ENCODE assay signal across 13 cellular contexts in the genomic region with DNA sequence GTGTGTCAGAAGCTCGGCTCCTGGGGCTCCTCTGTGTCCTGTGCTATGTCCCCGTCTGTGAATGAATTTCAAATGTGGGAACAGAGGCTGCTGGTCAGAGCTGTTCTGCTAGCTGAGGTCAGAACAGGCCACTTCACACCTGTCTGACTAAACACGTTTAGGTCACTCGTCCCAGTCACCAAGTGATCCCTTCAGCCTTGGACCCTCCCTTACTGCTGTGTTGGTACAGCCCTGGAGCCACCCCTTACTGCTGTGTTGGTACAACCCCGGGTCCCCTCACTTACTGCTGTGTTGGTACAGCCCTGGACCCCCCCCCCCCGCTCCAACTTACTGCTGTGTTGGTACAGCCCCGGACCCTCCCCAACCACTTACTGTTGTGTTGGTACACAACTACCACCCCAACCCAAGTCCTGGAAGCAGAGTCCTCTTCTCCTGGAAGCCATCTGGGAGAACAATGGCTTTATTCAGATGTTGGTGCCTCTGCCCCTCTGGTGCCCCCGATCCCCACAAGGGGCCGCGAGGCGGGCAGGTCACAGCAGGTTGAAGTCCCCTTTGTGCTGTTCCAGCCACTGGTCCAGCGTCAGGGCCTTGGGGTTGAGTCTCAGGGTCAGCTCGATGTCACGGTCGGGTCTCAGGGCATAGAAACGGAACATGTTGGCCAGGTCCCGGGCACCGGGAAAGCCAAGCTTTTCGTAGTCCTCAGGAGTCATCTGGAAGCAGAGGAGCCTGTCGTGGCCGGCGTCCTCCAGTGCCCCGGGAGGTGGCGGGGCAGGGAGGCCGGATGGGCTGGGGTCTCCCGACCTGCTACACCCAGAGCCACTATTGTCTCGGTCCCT. TPM values are rescaled to one million over a fixed set of nuclear protein-coding genes. Genes with fewer than 3 reads are reported as not detected.
DNase-seq lines count a peak whose midpoint lies in the region; ATAC-seq and TF ChIP-seq lines count a peak whose summit lies in the region.
"Had no signal": no experiment of that assay in that cellular context is flagged by ENCODE, and none has a peak within 500 bp of the region (broad histone marks: within the 10 kb centered on the region; RNA-seq: fewer than 3 reads in every experiment).

No MANE protein-coding gene starts in this region.

- H3K4me1 Mint-ChIP-seq in activated CD4-positive, alpha-beta T cell treated with anti-CD3 and anti-CD28 coated beads, Interleukin-2, amount 10 ng/mL, durations not matched to agents 7 days and 5 days = peaks cover 34% of the 10 kb centered on the region

- H3K27ac Mint-ChIP-seq in activated CD4-positive, alpha-beta T cell treated with anti-CD3 and anti-CD28 coated beads, Interleukin-2, amount 10 ng/mL, durations not matched to agents 7 days and 5 days = peak overlapping the region; percentile 31

- no peaks in the 10 kb centered on the region for H3K9me3 Mint-ChIP-seq in activated CD4-positive, alpha-beta T cell treated with anti-CD3 and anti-CD28 coated beads, Interleukin-2, amount 10 ng/mL, durations not matched to agents 7 days and 5 days

- no peaks in the 10 kb centered on the region for H3K27me3 Mint-ChIP-seq in activated CD4-positive, alpha-beta T cell treated with anti-CD3 and anti-CD28 coated beads, Interleukin-2, amount 10 ng/mL, durations not matched to agents 7 days and 5 days

- no peak overlapping the region for H3K4me2 ChIP-seq in OCI-LY7 (ENCODE audit: low read length)
- H3K4me2 ChIP-seq: hepatocyte had no signal

- H3K4me3 ChIP-seq in OCI-LY7 (ENCODE audit: low read depth, low read length, poor library complexity, severe bottlenecking) = no peak overlapping the region
- H3K4me3 ChIP-seq in psoas muscle = no peak overlapping the region
- H3K4me3 ChIP-seq: hepatocyte, upper lobe of left lung had no signal

- no peak overlapping the region for H3K4me3 Mint-ChIP-seq in activated CD4-positive, alpha-beta T cell treated with anti-CD3 and anti-CD28 coated beads, Interleukin-2, amount 10 ng/mL, durations not matched to agents 7 days and 5 days

- POLR2A ChIA-PET in activated CD4-positive, alpha-beta T cell treated with anti-CD3 and anti-CD28 coated beads, Interleukin-2, amount 10 ng/mL, durations not matched to agents 7 days and 5 days (lab: Charles Lee) = no interaction called here
- POLR2A ChIA-PET in OCI-LY7 (lab: Charles Lee) = interaction anchor here (0.7 kb wide), 1 partner anchor 304 kb away, joined by 4 read pairs; no protein-coding TSS in a partner anchor

- H3K36me3 ChIP-seq in OCI-LY7 (ENCODE audit: insufficient read depth, low read length) = peaks cover 87% of the 10 kb centered on the region
- peaks cover 0 to 67% of the 10 kb centered on the region in 2 donors for H3K36me3 ChIP-seq in psoas muscle (ENCODE audit: insufficient read depth in 1 of 2, low read depth in 1 of 2)

- no peaks in the 10 kb centered on the region for H3K79me2 ChIP-seq in OCI-LY7 (ENCODE audit: insufficient read depth, low read depth, low read length)
- H3K79me2 ChIP-seq: hepatocyte had no signal

- ATAC-seq in esophagus mucosa = peak; percentile 50
- peak in 3 of 4 donors; percentile 23 to 31 (median 23) for ATAC-seq in psoas muscle
- no peak for ATAC-seq in HG03571 (IDR thresholded peaks at IDR 0.05; ENCODE audit: unreplicated experiment)

- intact Hi-C loops in OCI-LY7 (cut with micrococcal nuclease; ENCODE audit: unreplicated experiment) = no loop called here
- intact Hi-C loops in psoas muscle (cut with DNase I) = loop anchor here in 1 of 2 donors (2.0 kb wide), 1 partner anchor 21 kb away; no protein-coding TSS in a partner anchor

- TF ChIP-seq CTCF in OCI-LY7 (conservative IDR thresholded peaks at IDR 0.05; ENCODE audit: low read length) (no peak), psoas muscle (IDR thresholded peaks at IDR 0.05) (no peak)

- H2AFZ ChIP-seq in OCI-LY7 (ENCODE audit: low read length) = no peak overlapping the region
- H2AFZ ChIP-seq: hepatocyte had no signal

- no peak for DNase-seq in activated CD4-positive, alpha-beta T cell treated with anti-CD3 and anti-CD28 coated beads, Interleukin-2, amount 10 ng/mL, durations not matched to agents 7 days and 5 days
- no peak for DNase-seq in activated CD4-positive, alpha-beta T cell treated with anti-CD3 and anti-CD28 coated beads for 1 hour
- DNase-seq in OCI-LY7 (ENCODE audit: low spot score) (peak; percentile 58), psoas muscle (no peak), erythroblast (lab: John Stamatoyannopoulos, UW) (no peak), HuH-7.5 (ENCODE audit: low spot score) (no peak)
- DNase-seq: amniotic stem cell, NCI-H1105 treated with DMSO at 0.1 percent for 48 hours, T-helper 1 cell had no signal

- no peaks in the 10 kb centered on the region for H4K20me1 ChIP-seq in OCI-LY7 (ENCODE audit: insufficient read depth, low read length)

- H3K36me3 Mint-ChIP-seq in activated CD4-positive, alpha-beta T cell treated with anti-CD3 and anti-CD28 coated beads, Interleukin-2, amount 10 ng/mL, durations not matched to agents 7 days and 5 days (ENCODE audit: low read depth) = peaks cover 30% of the 10 kb centered on the region

- BruUV-seq in OCI-LY7 (replicated peaks; lab: Mats Ljungman, UMichigan) = no TSS peak

- no peaks in the 10 kb centered on the region for H3K9me2 ChIP-seq in OCI-LY7 (ENCODE audit: insufficient read depth, low read length)

- TF ChIP-seq POLR2A in erythroblast (IDR thresholded peaks at IDR 0.05; ENCODE audit: low read length) = no peak

- 75 to 80% (median 75%) methylated on average over 27 of the region's 27 CpGs for WGBS in psoas muscle, 3 donors

- H3K9me3 ChIP-seq in OCI-LY7 (ENCODE audit: low read length) (no peaks in the 10 kb centered on the region), psoas muscle (no peaks in the 10 kb centered on the region)
- H3K9me3 ChIP-seq: upper lobe of left lung had no signal

- H3K27ac ChIP-seq in OCI-LY7 (ENCODE audit: low read depth, low read length, poor library complexity, severe bottlenecking) = no peak overlapping the region
- no peak overlapping the region for H3K27ac ChIP-seq in psoas muscle
- H3K27ac ChIP-seq: hepatocyte, upper lobe of left lung had no signal

- H3K4me1 ChIP-seq in OCI-LY7 (ENCODE audit: insufficient read depth, low read length, poor library complexity, severe bottlenecking) (no peaks in the 10 kb centered on the region), psoas muscle (no peaks in the 10 kb centered on the region)

- H3K27me3 ChIP-seq in psoas muscle (ENCODE audit: insufficient read depth in 3 of 3, low read length in 2 of 3) = no peaks in the 10 kb centered on the region
- H3K27me3 ChIP-seq: hepatocyte, upper lobe of left lung had no signal

- CTCF ChIA-PET in activated CD4-positive, alpha-beta T cell treated with anti-CD3 and anti-CD28 coated beads, Interleukin-2, amount 10 ng/mL, durations not matched to agents 7 days and 5 days (lab: Charles Lee) = interaction anchor here (0.9 kb wide), 1 partner anchor 273 kb away, joined by 3 read pairs; the partner anchor contains the start of genes ANKS3 and DNAAF8
- CTCF ChIA-PET in OCI-LY7 (lab: Charles Lee; ENCODE audit: unreplicated experiment) = no interaction called here

RNA-seq across cellular contexts. Expression of gene NMRAL1, which starts 13.0 kb away (rescaled TPM):
- 10 to 100 TPM; 34.0 to 35.9 TPM for total RNA-seq in activated CD4-positive, alpha-beta T cell treated with anti-CD3 and anti-CD28 coated beads, Interleukin-2, amount 10 ng/mL, durations not matched to agents 7 days and 5 days
- 92.8 and 113 TPM in 2 replicates for total RNA-seq in OCI-LY7 (2014; rRNA removed; shearing (Covaris generic))
- total RNA-seq in OCI-LY7 (2022) = 114 and 139 TPM in 2 replicates
- 35.2 TPM for total RNA-seq in esophagus mucosa
- 1 to 10 TPM; 2.5 to 5.5 (median 3.9) TPM for total RNA-seq in psoas muscle
- polyA plus RNA-seq in psoas muscle = 1 to 10 TPM; 4.0 to 5.1 (median 4.2) TPM

RNA-seq across cellular contexts. Expression of gene HMOX2, which starts 14.7 kb away (rescaled TPM):
- 100 to 1,000 TPM in 1 of 2 experiments, 10 to 100 TPM in 1; 86.3 to 107 TPM for total RNA-seq in activated CD4-positive, alpha-beta T cell treated with anti-CD3 and anti-CD28 coated beads, Interleukin-2, amount 10 ng/mL, durations not matched to agents 7 days and 5 days
- total RNA-seq in OCI-LY7 (2014; rRNA removed; shearing (Covaris generic)) = 46.0 and 55.2 TPM in 2 replicates
- total RNA-seq in OCI-LY7 (2022) (37.0 and 39.5 TPM in 2 replicates), esophagus mucosa (46.6 TPM), psoas muscle (10 to 100 TPM; 20.8 to 26.6 (median 22.6) TPM)
- polyA plus RNA-seq in psoas muscle = 10 to 100 TPM; 22.2 to 49.0 (median 23.8) TPM

RNA-seq across cellular contexts. Expression of gene DNAJA3, which starts 35.8 kb away (rescaled TPM):
- total RNA-seq in activated CD4-positive, alpha-beta T cell treated with anti-CD3 and anti-CD28 coated beads, Interleukin-2, amount 10 ng/mL, durations not matched to agents 7 days and 5 days = 10 to 100 TPM; 51.6 to 55.0 TPM
- 89.8 and 94.5 TPM in 2 replicates for total RNA-seq in OCI-LY7 (2014; rRNA removed; shearing (Covaris generic))
- total RNA-seq in OCI-LY7 (2022) = 89.7 and 94.3 TPM in 2 replicates
- 40.2 TPM for total RNA-seq in esophagus mucosa
- 100 to 1,000 TPM in 1 of 4 donors, 10 to 100 TPM in 3; 77.4 to 110 (median 80.5) TPM for total RNA-seq in psoas muscle
- polyA plus RNA-seq in psoas muscle = 100 to 1,000 TPM in 1 of 3 donors, 10 to 100 TPM in 2; 68.0 to 104 (median 95.9) TPM

RNA-seq across cellular contexts. Expression of gene CORO7, which starts 45.1 kb away (rescaled TPM):
- 100 to 1,000 TPM; 196 to 211 TPM for total RNA-seq in activated CD4-positive, alpha-beta T cell treated with anti-CD3 and anti-CD28 coated beads, Interleukin-2, amount 10 ng/mL, durations not matched to agents 7 days and 5 days
- total RNA-seq in OCI-LY7 (2014; rRNA removed; shearing (Covaris generic)) = 64.0 and 77.2 TPM in 2 replicates
- total RNA-seq in OCI-LY7 (2022) (112 and 115 TPM in 2 replicates), esophagus mucosa (7.9 TPM), psoas muscle (1 to 10 TPM; 5.2 to 7.9 (median 7.2) TPM)
- polyA plus RNA-seq in psoas muscle = 1 to 10 TPM; 3.4 to 5.8 (median 3.9) TPM
